8 cellular contexts compared by ENCODE assay signal in the genomic region with DNA sequence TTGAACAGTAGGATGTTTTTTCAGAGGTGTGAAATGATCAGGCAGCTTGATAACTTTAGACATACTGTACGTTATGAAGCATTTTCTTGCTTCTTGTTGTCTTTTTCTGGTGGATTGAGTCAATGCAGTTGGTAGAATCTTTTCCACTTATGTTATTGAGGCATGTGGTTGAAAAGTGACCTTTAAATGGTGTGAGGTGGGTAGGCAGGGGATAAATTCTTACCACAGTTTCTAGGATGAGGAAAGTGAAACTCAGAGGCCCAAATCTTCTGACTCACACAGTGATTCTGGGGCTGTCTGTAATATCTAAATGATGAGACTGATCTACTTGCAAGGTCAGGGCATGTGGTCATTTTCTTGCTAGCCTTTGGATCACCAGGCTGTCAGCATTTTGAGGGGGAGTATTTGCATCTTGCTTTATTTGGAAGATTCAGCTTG.
DNase-seq lines count a peak whose midpoint lies in the region; ATAC-seq and TF ChIP-seq lines count a peak whose summit lies in the region.
"Not testable (repeated sequence)": the region's sequence is repeated elsewhere in the genome, so short reads cannot be mapped to it uniquely, and the experiment has no call there.

No MANE protein-coding gene starts in this region.

- H3K18ac ChIP-seq in trophoblast cell (ENCODE audit: low read length) = not testable (repeated sequence)

- H4K20me1 ChIP-seq in OCI-LY7 (ENCODE audit: insufficient read depth, low read length) = not testable (repeated sequence)

- H3K9me3 Mint-ChIP-seq in activated T-cell treated with anti-CD3 and anti-CD28 coated beads, Interleukin-2, amount 50 U/mL, for 72 hours = not testable (repeated sequence)

- H3K9me3 ChIP-seq in OCI-LY7 (ENCODE audit: low read length); trophoblast cell (ENCODE audit: insufficient read depth, low read depth, low read length): not testable (repeated sequence)

- H3K36me3 Mint-ChIP-seq in activated T-cell treated with anti-CD3 and anti-CD28 coated beads, Interleukin-2, amount 50 U/mL, for 72 hours (ENCODE audit: insufficient read depth in 2 of 2) = not testable (repeated sequence)

- not testable (repeated sequence) for H4K8ac ChIP-seq in trophoblast cell (ENCODE audit: low read depth, low read length)

- not testable (repeated sequence) for BruUV-seq in OCI-LY7 (replicated peaks; lab: Mats Ljungman, UMichigan)

- H2AK5ac ChIP-seq in trophoblast cell (ENCODE audit: low read length) = not testable (repeated sequence)

- ATAC-seq in GM19372 (IDR thresholded peaks at IDR 0.05; ENCODE audit: low read depth, unreplicated experiment) = peak; percentile 58
- peak; percentile 74 for ATAC-seq in HG02588 (IDR thresholded peaks at IDR 0.05; ENCODE audit: unreplicated experiment)
- ATAC-seq in HG03342 (IDR thresholded peaks at IDR 0.05; ENCODE audit: unreplicated experiment) = peak; percentile 81
- peak; percentile 93 to 95 for ATAC-seq in activated T-cell treated with anti-CD3 and anti-CD28 coated beads, Interleukin-2, amount 50 U/mL, for 72 hours (replicated peaks in 1 of 2)

- H2BK5ac ChIP-seq in trophoblast cell (ENCODE audit: low read depth, low read length, poor library complexity) = not testable (repeated sequence)

- not testable (repeated sequence) for H2BK12ac ChIP-seq in trophoblast cell (ENCODE audit: low read length)

- not testable (repeated sequence) for H3K27ac ChIP-seq in OCI-LY7 (ENCODE audit: low read depth, low read length, poor library complexity, severe bottlenecking); trophoblast cell (ENCODE audit: low read depth, low read length)

- H3K27me3 ChIP-seq in trophoblast cell (ENCODE audit: insufficient read depth, low read length) = not testable (repeated sequence)

- not testable (repeated sequence) for H3K9me2 ChIP-seq in OCI-LY7 (ENCODE audit: insufficient read depth, low read length)

- not testable (repeated sequence) for H3K27me3 Mint-ChIP-seq in activated T-cell treated with anti-CD3 and anti-CD28 coated beads, Interleukin-2, amount 50 U/mL, for 72 hours (ENCODE audit: low read depth)

- not testable (repeated sequence) for TF ChIP-seq CTCF in OCI-LY7 (conservative IDR thresholded peaks at IDR 0.05; ENCODE audit: low read length); fibroblast of mammary gland (conservative IDR thresholded peaks at IDR 0.05; ENCODE audit: control insufficient read depth, insufficient read depth, low read depth, low read length)

- not testable (repeated sequence) for H3K9ac ChIP-seq in trophoblast cell (ENCODE audit: low read length)

- DNase-seq in Daoy (ENCODE audit: low read depth) (peak; percentile 21), fibroblast of mammary gland (ENCODE audit: low read depth) (peak; percentile 69), trophoblast cell (peak; percentile 0 to 1)
- DNase-seq in OCI-LY7 (ENCODE audit: low spot score) = not testable (repeated sequence)
- DNase-seq in activated T-cell treated with anti-CD3 and anti-CD28 coated beads, Interleukin-2, amount 50 U/mL, for 72 hours = peak; percentile 25 to 38

- not testable (repeated sequence) for H3K23ac ChIP-seq in trophoblast cell (ENCODE audit: low read length)

- not testable (repeated sequence) for H4K91ac ChIP-seq in trophoblast cell (ENCODE audit: low read depth, low read length)

- H3K14ac ChIP-seq in trophoblast cell (ENCODE audit: low read length) = not testable (repeated sequence)

- not testable (repeated sequence) for H4K12ac ChIP-seq in trophoblast cell (ENCODE audit: low read depth, low read length)

- not testable (repeated sequence) for H3K4me1 ChIP-seq in OCI-LY7 (ENCODE audit: insufficient read depth, low read length, poor library complexity, severe bottlenecking); trophoblast cell (ENCODE audit: control insufficient read depth in 1 of 2, insufficient read depth in 2 of 2, low read length in 2 of 2)

- H3K4me3 Mint-ChIP-seq in activated T-cell treated with anti-CD3 and anti-CD28 coated beads, Interleukin-2, amount 50 U/mL, for 72 hours = not testable (repeated sequence)

- H3K27ac Mint-ChIP-seq in activated T-cell treated with anti-CD3 and anti-CD28 coated beads, Interleukin-2, amount 50 U/mL, for 72 hours = not testable (repeated sequence)

- H3K79me1 ChIP-seq in trophoblast cell (ENCODE audit: low read length) = not testable (repeated sequence)

- H2AFZ ChIP-seq in OCI-LY7 (ENCODE audit: low read length); trophoblast cell (ENCODE audit: insufficient read depth, low read length, poor library complexity): not testable (repeated sequence)

- POLR2A ChIA-PET in OCI-LY7 (lab: Charles Lee) = not testable (repeated sequence)

- intact Hi-C loops in OCI-LY7 (cut with micrococcal nuclease; ENCODE audit: unreplicated experiment) = not testable (repeated sequence)

- not testable (repeated sequence) for H3K4me3 ChIP-seq in OCI-LY7 (ENCODE audit: low read depth, low read length, poor library complexity, severe bottlenecking); fibroblast of mammary gland (ENCODE audit: control insufficient read depth, low read depth, low read length); trophoblast cell (ENCODE audit: low read depth, low read length)

- WGBS in trophoblast cell (ENCODE audit: extremely low coverage, insufficient coverage, insufficient read length) = no CpG with 5 or more reads among the region's 1 CpG

- H3K36me3 ChIP-seq in OCI-LY7 (ENCODE audit: insufficient read depth, low read length); trophoblast cell (ENCODE audit: control insufficient read depth in 1 of 2, insufficient read depth in 2 of 2, low read length in 2 of 2): not testable (repeated sequence)

- H3K4me1 Mint-ChIP-seq in activated T-cell treated with anti-CD3 and anti-CD28 coated beads, Interleukin-2, amount 50 U/mL, for 72 hours (ENCODE audit: low read depth) = not testable (repeated sequence)

- H3K4me2 ChIP-seq in OCI-LY7 (ENCODE audit: low read length) = peak overlapping the region; percentile 41; the same call in 1 of the 2 replicates
- not testable (repeated sequence) for H3K4me2 ChIP-seq in trophoblast cell (ENCODE audit: low read length)

- H3K4ac ChIP-seq in trophoblast cell (ENCODE audit: low read depth, low read length) = not testable (repeated sequence)

- CTCF ChIA-PET in OCI-LY7 (lab: Charles Lee; ENCODE audit: unreplicated experiment) = not testable (repeated sequence)

- H3K79me2 ChIP-seq in OCI-LY7 (ENCODE audit: insufficient read depth, low read depth, low read length); trophoblast cell (ENCODE audit: control insufficient read depth, insufficient read depth, low read length, poor library complexity): not testable (repeated sequence)

- not testable (repeated sequence) for H2BK120ac ChIP-seq in trophoblast cell (ENCODE audit: insufficient read depth, low read length, poor library complexity)
